Comparison of ENCODE assay signal across 8 cellular contexts in the genomic region with DNA sequence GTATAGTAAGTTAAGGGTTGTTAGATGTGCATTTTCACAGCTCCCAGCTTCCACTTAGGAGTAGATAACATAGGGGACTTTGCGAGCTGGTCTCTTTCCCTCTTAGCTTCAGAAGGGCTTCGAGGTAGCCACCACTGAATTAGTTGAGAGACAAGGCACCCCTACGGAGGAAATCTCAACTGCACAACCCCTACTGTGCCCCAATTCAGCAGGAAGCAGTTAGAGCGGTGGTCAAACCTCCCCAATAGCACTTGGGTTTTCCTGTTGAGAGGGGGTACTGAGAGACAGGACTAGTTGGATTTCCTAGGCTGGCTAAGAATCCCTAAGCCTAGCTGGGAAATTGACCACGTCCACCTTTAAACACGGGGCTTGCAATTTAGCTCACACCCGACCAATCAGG. TPM values are rescaled to one million over a fixed set of nuclear protein-coding genes. Genes with fewer than 3 reads are reported as not detected.
DNase-seq lines count a peak whose midpoint lies in the region; TF ChIP-seq lines count a peak whose summit lies in the region.

No MANE protein-coding gene starts in this region.

- CTCF ChIA-PET in A673 (lab: Charles Lee), result interaction anchor here (0.7 kb wide), 1 partner anchor 1206 kb away, joined by 3 read pairs; no protein-coding TSS in a partner anchor
- CTCF ChIA-PET in mammary epithelial cell (lab: Charles Lee; ENCODE audit: low non-redundant PET), result no interaction called here

- intact Hi-C loops in A673 (cut with micrococcal nuclease; ENCODE audit: unreplicated experiment) (no loop called here), mammary epithelial cell (cut with micrococcal nuclease) (loop anchor here (10.0 kb wide), 1 partner anchor 459 kb away; a partner anchor contains a TSS)

- peaks cover 58% of the 10 kb centered on the region for H3K79me2 ChIP-seq in mammary epithelial cell (ENCODE audit: insufficient read depth, low read length)

- peak overlapping the region; percentile 84 for H3K4me3 ChIP-seq in A673 (ENCODE audit: low read depth, low read length, poor library complexity, severe bottlenecking)
- H3K4me3 ChIP-seq in HUES6 (ENCODE audit: low read depth, low read length), result peak overlapping the region; percentile 90
- peak overlapping the region; percentile 83 to 89 (median 87) for H3K4me3 ChIP-seq in mammary epithelial cell (replicated peaks in 1 of 3; ENCODE audit: insufficient read depth in 1 of 3, low read depth in 2 of 3, low read length in 3 of 3)
- H3K4me3 ChIP-seq in muscle layer of duodenum (ENCODE audit: low read depth in 1 of 2, low read length in 2 of 2), result peak overlapping the region; percentile 90 to 99

- 97% methylated on average over 6 of the region's 7 CpGs for WGBS in mammary epithelial cell (ENCODE audit: low coverage, missing lambda C conversion rate)

- dilution Hi-C loops in mammary epithelial cell (cut with HindIII; ENCODE audit: low sequenced_read_pairs), result no loop called here

- H3K9ac ChIP-seq in HUES6 (ENCODE audit: low read length) (no peak overlapping the region), mammary epithelial cell (ENCODE audit: insufficient read depth, low read length) (peak overlapping the region; percentile 86)

- in situ Hi-C loops in mammary epithelial cell (cut with MboI; ENCODE audit: low sequenced_read_pairs in 2 of 2), result no loop called here

- H3K4me2 ChIP-seq in mammary epithelial cell (ENCODE audit: insufficient read depth, low read depth, low read length), result peak overlapping the region; percentile 91

- TSS peak; percentile 80 for BruUV-seq in A673 (replicated peaks; lab: Mats Ljungman, UMichigan)
- BruUV-seq in mammary epithelial cell (replicated peaks; lab: Mats Ljungman, UMichigan), result no TSS peak

- H3K4me1 ChIP-seq in A673 (ENCODE audit: insufficient read depth, low read length, poor library complexity, severe bottlenecking) (peaks cover 23% of the 10 kb centered on the region), HUES6 (ENCODE audit: control insufficient read depth, insufficient read depth, low read length) (peaks cover 25% of the 10 kb centered on the region), mammary epithelial cell (ENCODE audit: insufficient read depth, low read length) (peaks cover 25% of the 10 kb centered on the region), muscle layer of duodenum (ENCODE audit: control insufficient read depth in 1 of 2, insufficient read depth in 2 of 2, low read length in 2 of 2) (peaks cover 13 to 36% of the 10 kb centered on the region in 2 donors)

- H3K27ac ChIP-seq in A673 (ENCODE audit: low read depth, low read length, poor library complexity, severe bottlenecking) (peak overlapping the region; percentile 93), HUES6 (ENCODE audit: low read depth, low read length) (no peak overlapping the region), mammary epithelial cell (ENCODE audit: insufficient read depth, low read depth, low read length) (peak overlapping the region; percentile 89), muscle layer of duodenum (ENCODE audit: low read length) (no peak overlapping the region)

- DNase-seq in A673 (ENCODE audit: low spot score), result no peak
- no peak for DNase-seq in mammary epithelial cell
- DNase-seq in SIG-M5 (lab: John Stamatoyannopoulos, UW), result no peak
- DNase-seq in DMS79 (lab: John Stamatoyannopoulos, UW), result no peak
- no peak for DNase-seq in NCI-H2029 (lab: John Stamatoyannopoulos, UW)
- no peak for DNase-seq in COLO829 (ENCODE audit: low spot score)

- H3K36me3 ChIP-seq in A673 (ENCODE audit: insufficient read depth, low read length, poor library complexity, severe bottlenecking), result no peaks in the 10 kb centered on the region
- H3K36me3 ChIP-seq in HUES6 (ENCODE audit: control insufficient read depth, insufficient read depth, low read length), result no peaks in the 10 kb centered on the region
- H3K36me3 ChIP-seq in mammary epithelial cell (ENCODE audit: insufficient read depth, low read length), result no peaks in the 10 kb centered on the region
- no peaks in the 10 kb centered on the region for H3K36me3 ChIP-seq in muscle layer of duodenum (ENCODE audit: control insufficient read depth in 1 of 2, insufficient read depth in 2 of 2, low read length in 2 of 2)

- no peaks in the 10 kb centered on the region for H3K9me3 ChIP-seq in A673 (ENCODE audit: low read depth, low read length, poor library complexity, severe bottlenecking)
- H3K9me3 ChIP-seq in HUES6 (ENCODE audit: control insufficient read depth, insufficient read depth, low read depth, low read length), result no peaks in the 10 kb centered on the region
- no peaks in the 10 kb centered on the region for H3K9me3 ChIP-seq in mammary epithelial cell (replicated peaks; ENCODE audit: insufficient read depth, low read length)
- H3K9me3 ChIP-seq in muscle layer of duodenum (ENCODE audit: control insufficient read depth in 1 of 2, low read length in 2 of 2), result no peaks in the 10 kb centered on the region

- H3K27me3 ChIP-seq in A673 (replicated peaks; ENCODE audit: insufficient read depth, low read depth, low read length, poor library complexity) (no peaks in the 10 kb centered on the region), HUES6 (ENCODE audit: control insufficient read depth, insufficient read depth, low read length) (no peaks in the 10 kb centered on the region), mammary epithelial cell (ENCODE audit: insufficient read depth, low read length) (no peaks in the 10 kb centered on the region), muscle layer of duodenum (ENCODE audit: low read depth, low read length) (no peaks in the 10 kb centered on the region)

- H4K20me1 ChIP-seq in mammary epithelial cell (ENCODE audit: insufficient read depth, low read length), result no peaks in the 10 kb centered on the region

- no peak overlapping the region for H2AFZ ChIP-seq in mammary epithelial cell (ENCODE audit: low read depth, low read length)

- POLR2A ChIA-PET in A673 (lab: Charles Lee; ENCODE audit: low non-redundant PET), result no interaction called here

- TF ChIP-seq CTCF in A673 (conservative IDR thresholded peaks at IDR 0.05; ENCODE audit: low read depth, low read length), result no peak
- no peak for TF ChIP-seq CTCF in mammary epithelial cell (conservative IDR thresholded peaks at IDR 0.05 in 1 of 2, IDR thresholded peaks at IDR 0.05 in 1 of 2; ENCODE audit: extremely low read depth in 1 of 2, insufficient read depth in 1 of 2, low read depth in 1 of 2, low read length in 2 of 2)

RNA-seq across cellular contexts. Expression of a gene that starts 1.1 kb away (rescaled TPM):
- total RNA-seq in A673 (2021) (23.1 and 23.3 TPM in 2 replicates), mammary epithelial cell (10 to 100 TPM; 28.7 to 42.2 TPM)
- polyA plus RNA-seq in mammary epithelial cell, result 39.4 TPM
- 98.9 TPM for polyA minus RNA-seq in mammary epithelial cell

Comparison
In these comparisons a context has a peak if more than half of its experiments do, and no peak if none do; other contexts are left out.
1. H3K27ac ChIP-seq: peak in A673 (single experiment) and mammary epithelial cell (single experiment); none in HUES6 (single experiment) and muscle layer of duodenum (single experiment).
2. Peak in every context shown above with its lines, with median percentiles within 50 percentile points of each other: H3K4me3 ChIP-seq.